Comparison of ENCODE assay signal across 1 cellular context in genomic region chr3:149333518-149333859, GRCh38.
TF ChIP-seq lines count a peak whose summit lies in the region.

A gene with protein sequence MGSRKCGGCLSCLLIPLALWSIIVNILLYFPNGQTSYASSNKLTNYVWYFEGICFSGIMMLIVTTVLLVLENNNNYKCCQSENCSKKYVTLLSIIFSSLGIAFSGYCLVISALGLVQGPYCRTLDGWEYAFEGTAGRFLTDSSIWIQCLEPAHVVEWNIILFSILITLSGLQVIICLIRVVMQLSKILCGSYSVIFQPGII (minus strand): TSS chr3:149333636. CDS start chr3:149333382, 254 bp downstream.

TF ChIP-seq in H1, 55 proteins besides CTCF, POLR2A, EP300 and RAD21:
- TF ChIP-seq CREB1 (IDR thresholded peaks at IDR 0.05) (no peak), TEAD4 (IDR thresholded peaks at IDR 0.05; ENCODE audit: low read depth, low read length) (no peak), BCL11A (IDR thresholded peaks at IDR 0.05; ENCODE audit: low read depth in 2 of 2, low read length in 2 of 2) (no peak), KDM4A (IDR thresholded peaks at IDR 0.05; ENCODE audit: low read depth, low read length, severe bottlenecking) (no peak), TAF1 (IDR thresholded peaks at IDR 0.05; ENCODE audit: low read depth, low read length) (no peak), RNF2 (IDR thresholded peaks at IDR 0.05; ENCODE audit: borderline replicate concordance, low read depth, low read length, missing control alignments, poor library complexity, severe bottlenecking) (no peak), SAP30 (IDR thresholded peaks at IDR 0.05; ENCODE audit: insufficient read depth, insufficient replicate concordance, low read length) (no peak), BRCA1 (IDR thresholded peaks at IDR 0.05; ENCODE audit: low read depth, low read length) (no peak), HDAC6 (IDR thresholded peaks at IDR 0.05; ENCODE audit: low read depth, low read length) (no peak), GTF2F1 (IDR thresholded peaks at IDR 0.05; ENCODE audit: borderline replicate concordance, low read depth, low read length) (no peak), KDM1A (IDR thresholded peaks at IDR 0.05; ENCODE audit: borderline replicate concordance, low read length) (no peak), HDAC2 (IDR thresholded peaks at IDR 0.05; ENCODE audit: borderline replicate concordance in 1 of 2, low read depth in 2 of 2, low read length in 2 of 2) (no peak)
- TF ChIP-seq, protein P1, sequence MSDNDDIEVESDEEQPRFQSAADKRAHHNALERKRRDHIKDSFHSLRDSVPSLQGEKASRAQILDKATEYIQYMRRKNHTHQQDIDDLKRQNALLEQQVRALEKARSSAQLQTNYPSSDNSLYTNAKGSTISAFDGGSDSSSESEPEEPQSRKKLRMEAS (IDR thresholded peaks at IDR 0.05): no peak
